In genomic region chr21:37532868-37533780, GRCh38 we compare ENCODE assay signal across 8 cellular contexts.
DNase-seq lines count a peak whose midpoint lies in the region; ATAC-seq and TF ChIP-seq lines count a peak whose summit lies in the region.

No MANE protein-coding gene starts in this region.

- no peaks in the 10 kb centered on the region for H3K36me3 ChIP-seq in fibroblast of lung (ENCODE audit: control insufficient read depth, insufficient read depth, low read length)

- no peak overlapping the region for H3K27ac ChIP-seq in fibroblast of lung (ENCODE audit: insufficient read depth, low read length)

- DNase-seq in EL (peak; percentile 70), NCI-H226 (peak; percentile 73), fibroblast of lung (ENCODE audit: low read depth in 2 of 2) (peak; percentile 29 to 76), DMS79 treated with DMSO at 0.1 percent for 48 hours (lab: John Stamatoyannopoulos, UW) (no peak), NCI-H1105 treated with DMSO at 0.1 percent for 48 hours (lab: John Stamatoyannopoulos, UW) (no peak), foreskin melanocyte (no peak)
- DNase-seq in stimulated activated CD8-positive, alpha-beta memory T cell treated with anti-CD3 and anti-CD28 coated beads, Interleukin-7, amount 100 ng/mL, for 48 hours (ENCODE audit: extremely low read depth in 1 of 2, low read depth in 1 of 2): peak; percentile 27 to 33

- no peaks in the 10 kb centered on the region for H3K9me3 ChIP-seq in fibroblast of lung (ENCODE audit: control insufficient read depth, insufficient read depth, low read depth, low read length)

- no peaks in the 10 kb centered on the region for H3K79me2 ChIP-seq in fibroblast of lung (ENCODE audit: control insufficient read depth, insufficient read depth, low read length)

- no peaks in the 10 kb centered on the region for H3K4me1 ChIP-seq in fibroblast of lung (ENCODE audit: control insufficient read depth, extremely low read depth, insufficient read depth, low read length)

- TF ChIP-seq CTCF in fibroblast of lung (conservative IDR thresholded peaks at IDR 0.05 in 1 of 2, IDR thresholded peaks at IDR 0.05 in 1 of 2; ENCODE audit: low read depth in 1 of 2, low read length in 2 of 2): no peak

- no peak overlapping the region for H3K4me3 ChIP-seq in fibroblast of lung (replicated peaks in 1 of 4; ENCODE audit: control extremely low read depth in 1 of 4, insufficient read depth in 1 of 4, low read depth in 3 of 4, low read length in 4 of 4)

- no peak overlapping the region for H3K9ac ChIP-seq in fibroblast of lung (ENCODE audit: insufficient read depth, low read length)

- ATAC-seq in GM21390 (IDR thresholded peaks at IDR 0.05; ENCODE audit: unreplicated experiment): peak; percentile 62

- no peaks in the 10 kb centered on the region for H3K27me3 ChIP-seq in fibroblast of lung (ENCODE audit: control insufficient read depth, insufficient read depth, low read length)

- H3K4me2 ChIP-seq in fibroblast of lung (ENCODE audit: extremely low read depth, insufficient read depth, low read length): no peak overlapping the region

- no peak overlapping the region for H2AFZ ChIP-seq in fibroblast of lung (ENCODE audit: low read length)

- H4K20me1 ChIP-seq in fibroblast of lung (ENCODE audit: control insufficient read depth, extremely low read depth, insufficient read depth, low read length): no peaks in the 10 kb centered on the region

Comparison
In these comparisons a context has a peak if more than half of its experiments do, and no peak if none do; other contexts are left out.
1. DNase-seq: peak in EL (single experiment), NCI-H226 (single experiment), fibroblast of lung (2 of 2) and stimulated activated CD8-positive, alpha-beta memory T cell treated with anti-CD3 and anti-CD28 coated beads, Interleukin-7, amount 100 ng/mL, for 48 hours (2 of 2); none in DMS79 treated with DMSO at 0.1 percent for 48 hours (single experiment), NCI-H1105 treated with DMSO at 0.1 percent for 48 hours (single experiment) and foreskin melanocyte (single experiment).